25 cellular contexts compared by ENCODE assay signal in the genomic region with DNA sequence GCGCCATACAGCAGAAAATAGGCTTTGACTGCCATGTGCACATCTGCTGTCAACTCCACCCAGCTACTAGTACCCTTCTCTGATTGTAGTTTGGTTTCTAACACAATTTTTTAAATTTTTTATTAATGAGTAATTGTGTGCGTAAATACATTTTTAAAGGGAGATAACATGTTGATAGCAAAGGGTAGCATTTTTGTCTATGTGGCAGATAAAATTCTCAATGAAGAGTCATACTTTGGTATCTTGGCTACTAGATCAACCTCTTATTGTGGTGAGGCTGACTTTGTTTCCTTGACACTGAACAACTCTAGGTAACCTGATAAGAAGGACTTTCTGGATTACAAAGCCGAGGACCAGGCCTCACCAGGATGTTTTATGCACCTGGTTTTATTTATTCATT. TPM values are rescaled to one million over a fixed set of nuclear protein-coding genes. Genes with fewer than 3 reads are reported as not detected.
DNase-seq lines count a peak whose midpoint lies in the region; ATAC-seq, FAIRE-seq and TF ChIP-seq lines count a peak whose summit lies in the region.
"Had no signal": no experiment of that assay in that cellular context is flagged by ENCODE, and none has a peak within 500 bp of the region (broad histone marks: within the 10 kb centered on the region; RNA-seq: fewer than 3 reads in every experiment).

No MANE protein-coding gene starts in this region.

- H2AFZ ChIP-seq in keratinocyte (ENCODE audit: control insufficient read depth, low read length): no peak overlapping the region
- H2AFZ ChIP-seq: GM23248 had no signal

- no peak for TF ChIP-seq CTCF in choroid plexus epithelial cell (conservative IDR thresholded peaks at IDR 0.05; ENCODE audit: low read depth, low read length)
- TF ChIP-seq CTCF in keratinocyte (optimal IDR thresholded peaks at IDR 0.05 in 1 of 3, IDR thresholded peaks at IDR 0.05 in 1 of 3, conservative IDR thresholded peaks at IDR 0.05 in 1 of 3; ENCODE audit: extremely low read depth in 1 of 3, insufficient read depth in 2 of 3, low read length in 3 of 3): no peak

- no peak overlapping the region for H3K4me3 ChIP-seq in choroid plexus epithelial cell (ENCODE audit: low read depth, low read length)
- no peak overlapping the region for H3K4me3 ChIP-seq in keratinocyte (ENCODE audit: control insufficient read depth in 2 of 3, extremely low read depth in 1 of 3, insufficient read depth in 2 of 3, low read depth in 1 of 3, low read length in 3 of 3)
- H3K4me3 ChIP-seq: A549, GM12878, GM23248 had no signal

- H3K79me2 ChIP-seq in keratinocyte (ENCODE audit: control insufficient read depth, insufficient read depth, low read length): no peaks in the 10 kb centered on the region

- H3K9me1 ChIP-seq in keratinocyte (ENCODE audit: control insufficient read depth, extremely low read depth, insufficient read depth, low read length): no peaks in the 10 kb centered on the region

- no peaks in the 10 kb centered on the region for H3K27me3 ChIP-seq in keratinocyte (ENCODE audit: control insufficient read depth, extremely low read depth, insufficient read depth, low read length)

- H3K27ac ChIP-seq in keratinocyte (ENCODE audit: control insufficient read depth, insufficient read depth, low read length): no peak overlapping the region
- H3K27ac ChIP-seq: 22Rv1, A549, C4-2B, GM23248 had no signal

- H4K20me1 ChIP-seq in keratinocyte (ENCODE audit: control insufficient read depth, extremely low read depth, insufficient read depth, low read length): no peaks in the 10 kb centered on the region

- H3K36me3 ChIP-seq in keratinocyte (ENCODE audit: control insufficient read depth in 2 of 2, extremely low read depth in 1 of 2, insufficient read depth in 2 of 2, low read length in 2 of 2): no peaks in the 10 kb centered on the region

- H3K9ac ChIP-seq in keratinocyte (ENCODE audit: control insufficient read depth, extremely low read depth, insufficient read depth, low read length): no peak overlapping the region
- H3K9ac ChIP-seq: GM23248 had no signal

- H3K4me1 ChIP-seq in keratinocyte (ENCODE audit: control insufficient read depth, extremely low read depth, insufficient read depth, low read length): no peaks in the 10 kb centered on the region
- H3K4me1 ChIP-seq: A549 had no signal

- ATAC-seq in HG02885 (IDR thresholded peaks at IDR 0.05; ENCODE audit: poor library complexity, unreplicated experiment): no peak
- no peak for ATAC-seq in esophagus mucosa
- ATAC-seq in GM18505 (IDR thresholded peaks at IDR 0.05; ENCODE audit: unreplicated experiment): no peak
- ATAC-seq: A549, GM12878, HepG2 had no signal

- FAIRE-seq in keratinocyte (lab: Jason Lieb, UNC): peak; percentile 61
- FAIRE-seq: A549, GM12878, GM18507, HepG2 had no signal

- no peaks in the 10 kb centered on the region for H3K9me3 ChIP-seq in keratinocyte (ENCODE audit: control insufficient read depth, low read depth, low read length)
- H3K9me3 ChIP-seq: A549 had no signal

- TF ChIP-seq POLR2A in GM18505 (IDR thresholded peaks at IDR 0.05; ENCODE audit: borderline replicate concordance, extremely low read depth, insufficient read depth, insufficient read length): no peak

- peak; percentile 13 for DNase-seq in EH (ENCODE audit: low read depth)
- peak; percentile 92 for DNase-seq in NCI-H226
- DNase-seq in choroid plexus epithelial cell (ENCODE audit: low read depth): peak; percentile 5
- DNase-seq in keratinocyte (ENCODE audit: low read depth, low spot score): no peak
- no peak for DNase-seq in SIG-M5 treated with dmso at 0.1 percent for 504 hours (lab: John Stamatoyannopoulos, UW; ENCODE audit: unreplicated experiment)
- DNase-seq: AML-193; CD4-positive, alpha-beta memory T cell; DMS153; DMS79; GM23248; HCEC 1CT had no signal

- dilution Hi-C loops in keratinocyte (cut with MboI; ENCODE audit: extremely low pct_ligation_motif_present, low sequenced_read_pairs): no loop called here

- no peak overlapping the region for H3K4me2 ChIP-seq in keratinocyte (ENCODE audit: control insufficient read depth, extremely low read depth, insufficient read depth, low read depth, low read length)
- H3K4me2 ChIP-seq: A549 had no signal

RNA-seq across cellular contexts. Expression of a gene that starts 9.5 kb away (rescaled TPM):
- not detected in 3 replicates for polyA plus RNA-seq in keratinocyte
- not detected for polyA plus RNA-seq in keratinocyte (2011; ENCODE audit: low read depth)
- polyA plus RNA-seq in keratinocyte (2011; cell fraction: cytosol; rRNA removed): 0.05 TPM in 1 of 2 replicates, not detected in the other
- 0.08 TPM in 1 of 2 replicates, not detected in the other for polyA plus RNA-seq in keratinocyte (2011; cell fraction: nucleus; rRNA removed)
- polyA plus RNA-seq in keratinocyte (2012; ENCODE audit: low replicate concordance): not detected in 2 replicates
- not detected in 3 replicates for polyA minus RNA-seq in keratinocyte
- not detected for polyA minus RNA-seq in keratinocyte (2011; cell fraction: cytosol; rRNA and poly(A)+ RNA removed)
- polyA minus RNA-seq in keratinocyte (2011; cell fraction: nucleus; rRNA and poly(A)+ RNA removed): not detected in 2 replicates
- total RNA-seq in esophagus mucosa: 0.40 TPM
- total RNA-seq: CD4-positive, alpha-beta memory T cell; Daoy; G401; GM12878; GM23248; H4 had no signal
- polyA plus RNA-seq: BJ; CD4-positive, alpha-beta memory T cell; GM12878; GM23248; IgD-negative memory B cell had no signal

RNA-seq across cellular contexts. Expression of a gene that starts 46.0 kb away (rescaled TPM):
- 238 to 314 TPM (median 260 TPM) in 3 replicates for polyA plus RNA-seq in keratinocyte
- 44.4 TPM for polyA plus RNA-seq in keratinocyte (2011; ENCODE audit: low read depth)
- polyA plus RNA-seq in keratinocyte (2011; cell fraction: cytosol; rRNA removed): 180 and 286 TPM in 2 replicates
- polyA plus RNA-seq in keratinocyte (2011; cell fraction: nucleus; rRNA removed): 225 and 271 TPM in 2 replicates
- polyA plus RNA-seq in keratinocyte (2012; ENCODE audit: low replicate concordance): 123 and 183 TPM in 2 replicates
- 60.1 to 223 TPM (median 174 TPM) in 3 replicates for polyA minus RNA-seq in keratinocyte
- polyA minus RNA-seq in keratinocyte (2011; cell fraction: cytosol; rRNA and poly(A)+ RNA removed): 80.8 TPM
- 51.1 and 93.1 TPM in 2 replicates for polyA minus RNA-seq in keratinocyte (2011; cell fraction: nucleus; rRNA and poly(A)+ RNA removed)
- total RNA-seq in esophagus mucosa: 90.8 TPM

Comparison
In these comparisons a context has a peak if more than half of its experiments do, and no peak if none do; other contexts are left out.
1. DNase-seq: peak in EH (single experiment), NCI-H226 (single experiment) and choroid plexus epithelial cell (single experiment); none in keratinocyte (single experiment) and SIG-M5 treated with dmso at 0.1 percent for 504 hours (single experiment).